ENCODE assay signal across 14 cellular contexts in genomic region chr2:228542277-228542676, GRCh38.
DNase-seq lines count a peak whose midpoint lies in the region; ATAC-seq, FAIRE-seq and TF ChIP-seq lines count a peak whose summit lies in the region.
"Had no signal": no experiment of that assay in that cellular context is flagged by ENCODE, and none has a peak within 500 bp of the region (broad histone marks: within the 10 kb centered on the region; RNA-seq: fewer than 3 reads in every experiment).

No MANE protein-coding gene starts in this region.

- H3K27ac Mint-ChIP-seq in MCF 10A (ENCODE audit: low read depth, unreplicated experiment): no peak overlapping the region
- H3K27ac Mint-ChIP-seq: IgD-negative memory B cell had no signal

- no peaks in the 10 kb centered on the region for H3K9me3 Mint-ChIP-seq in MCF 10A (ENCODE audit: unreplicated experiment)

- no peaks in the 10 kb centered on the region for H3K9me1 ChIP-seq in keratinocyte (ENCODE audit: control insufficient read depth, extremely low read depth, insufficient read depth, low read length)

- TSS peak; percentile 36 for BruUV-seq in MCF 10A (replicated peaks; lab: Mats Ljungman, UMichigan)

- H3K36me3 ChIP-seq in breast epithelium (no peaks in the 10 kb centered on the region), RWPE2 (ENCODE audit: low read depth) (no peaks in the 10 kb centered on the region), keratinocyte (ENCODE audit: control insufficient read depth in 2 of 2, extremely low read depth in 1 of 2, insufficient read depth in 2 of 2, low read length in 2 of 2) (no peaks in the 10 kb centered on the region), Karpas-422 (ENCODE audit: insufficient read depth, low read length) (peaks cover 7% of the 10 kb centered on the region; the same call in 1 of the 2 replicates), SJCRH30 (no peaks in the 10 kb centered on the region)
- H3K36me3 ChIP-seq: BLaER1 had no signal

- H3K36me3 Mint-ChIP-seq in MCF 10A (ENCODE audit: insufficient read depth, unreplicated experiment): no peaks in the 10 kb centered on the region
- H3K36me3 Mint-ChIP-seq: IgD-negative memory B cell had no signal

- H2AFZ ChIP-seq in keratinocyte (ENCODE audit: control insufficient read depth, low read length) (no peak overlapping the region), Karpas-422 (ENCODE audit: low read length) (no peak overlapping the region)

- H3K27me3 Mint-ChIP-seq in MCF 10A (ENCODE audit: insufficient read depth, unreplicated experiment): no peaks in the 10 kb centered on the region
- H3K27me3 Mint-ChIP-seq: IgD-negative memory B cell had no signal

- CTCF ChIA-PET in MCF 10A (lab: Yijun Ruan, JAX): interaction anchor here (1.2 kb wide), 1 partner anchor 223 kb away, joined by 4 read pairs; no protein-coding TSS in a partner anchor

- dilution Hi-C loops in keratinocyte (cut with MboI; ENCODE audit: extremely low pct_ligation_motif_present, low sequenced_read_pairs): no loop called here

- no peaks in the 10 kb centered on the region for H4K20me1 ChIP-seq in keratinocyte (ENCODE audit: control insufficient read depth, extremely low read depth, insufficient read depth, low read length)
- no peaks in the 10 kb centered on the region for H4K20me1 ChIP-seq in Karpas-422 (ENCODE audit: insufficient read depth, low read depth, low read length)
- H4K20me1 ChIP-seq: BLaER1 had no signal

- intact Hi-C loops in MCF 10A (cut with micrococcal nuclease) (no loop called here), breast epithelium (cut with DNase I; ENCODE audit: low total_unique reads) (no loop called here)

- H3K9me2 ChIP-seq in Karpas-422 (replicated peaks; ENCODE audit: insufficient read depth, low read length): no peaks in the 10 kb centered on the region

- peak; percentile 9 for FAIRE-seq in keratinocyte (lab: Jason Lieb, UNC)

- H3K4me1 ChIP-seq in breast epithelium (no peaks in the 10 kb centered on the region), RWPE2 (ENCODE audit: insufficient read depth, poor library complexity, severe bottlenecking) (peaks cover 23% of the 10 kb centered on the region), keratinocyte (ENCODE audit: control insufficient read depth, extremely low read depth, insufficient read depth, low read length) (peaks cover 18% of the 10 kb centered on the region), Karpas-422 (ENCODE audit: low read length) (no peaks in the 10 kb centered on the region), SJCRH30 (no peaks in the 10 kb centered on the region)
- H3K4me1 ChIP-seq: BLaER1 had no signal

- H3K27me3 ChIP-seq in breast epithelium (no peaks in the 10 kb centered on the region), RWPE2 (ENCODE audit: insufficient read depth, poor library complexity, severe bottlenecking) (no peaks in the 10 kb centered on the region), keratinocyte (ENCODE audit: control insufficient read depth, extremely low read depth, insufficient read depth, low read length) (no peaks in the 10 kb centered on the region), Karpas-422 (ENCODE audit: low read length) (peaks cover 1% of the 10 kb centered on the region; the same call in 1 of the 2 replicates), SJCRH30 (no peaks in the 10 kb centered on the region)
- H3K27me3 ChIP-seq: BLaER1 had no signal

- no peak overlapping the region for H3K27ac ChIP-seq in breast epithelium
- H3K27ac ChIP-seq in RWPE2 (ENCODE audit: poor library complexity, severe bottlenecking): peak overlapping the region; percentile 69
- no peak overlapping the region for H3K27ac ChIP-seq in keratinocyte (ENCODE audit: control insufficient read depth, insufficient read depth, low read length)
- no peak overlapping the region for H3K27ac ChIP-seq in Karpas-422 (ENCODE audit: low read length)
- H3K27ac ChIP-seq in SJCRH30: no peak overlapping the region
- H3K27ac ChIP-seq: BLaER1, HL-60 had no signal

- TF ChIP-seq POLR2A in breast epithelium (IDR thresholded peaks at IDR 0.05): no peak

- H3K4me1 Mint-ChIP-seq in MCF 10A (ENCODE audit: insufficient read depth, unreplicated experiment): peaks cover 12% of the 10 kb centered on the region
- H3K4me1 Mint-ChIP-seq: IgD-negative memory B cell had no signal

- H3K4me3 Mint-ChIP-seq in MCF 10A (ENCODE audit: unreplicated experiment): no peak overlapping the region
- H3K4me3 Mint-ChIP-seq: IgD-negative memory B cell had no signal

- no peak for ATAC-seq in RWPE2 (ENCODE audit: low read depth)

- no peaks in the 10 kb centered on the region for H3K79me2 ChIP-seq in keratinocyte (ENCODE audit: control insufficient read depth, insufficient read depth, low read length)
- H3K79me2 ChIP-seq in Karpas-422 (ENCODE audit: low read length): no peaks in the 10 kb centered on the region

- DNase-seq in MCF 10A (ENCODE audit: unreplicated experiment): no peak
- DNase-seq in breast epithelium (ENCODE audit: low spot score in 2 of 2): no peak
- DNase-seq in RWPE2 (ENCODE audit: low spot score): no peak
- no peak for DNase-seq in keratinocyte (ENCODE audit: low read depth, low spot score)
- no peak for DNase-seq in Karpas-422
- no peak for DNase-seq in islet precursor cell
- no peak for DNase-seq in SJCRH30
- DNase-seq: 8988T, AML-193, Calu3, DMS 273 treated with DMSO at 0.1 percent for 48 hours had no signal

- H3K9ac ChIP-seq in keratinocyte (ENCODE audit: control insufficient read depth, extremely low read depth, insufficient read depth, low read length) (no peak overlapping the region), Karpas-422 (ENCODE audit: low read length) (no peak overlapping the region)
- H3K9ac ChIP-seq: BLaER1 had no signal

- TF ChIP-seq CTCF in MCF 10A (IDR thresholded peaks at IDR 0.05; ENCODE audit: unreplicated experiment): no peak
- no peak for TF ChIP-seq CTCF in breast epithelium (IDR thresholded peaks at IDR 0.05)
- no peak for TF ChIP-seq CTCF in RWPE2 (IDR thresholded peaks at IDR 0.05; ENCODE audit: poor library complexity, severe bottlenecking)
- no peak for TF ChIP-seq CTCF in keratinocyte (optimal IDR thresholded peaks at IDR 0.05 in 1 of 3, IDR thresholded peaks at IDR 0.05 in 1 of 3, conservative IDR thresholded peaks at IDR 0.05 in 1 of 3; ENCODE audit: extremely low read depth in 1 of 3, insufficient read depth in 2 of 3, low read length in 3 of 3)

- no peak overlapping the region for H3K4me3 ChIP-seq in breast epithelium
- H3K4me3 ChIP-seq in RWPE2 (ENCODE audit: severe bottlenecking): no peak overlapping the region
- H3K4me3 ChIP-seq in keratinocyte (ENCODE audit: control insufficient read depth in 2 of 3, extremely low read depth in 1 of 3, insufficient read depth in 2 of 3, low read depth in 1 of 3, low read length in 3 of 3): no peak overlapping the region
- H3K4me3 ChIP-seq in Karpas-422 (ENCODE audit: low read length): no peak overlapping the region
- H3K4me3 ChIP-seq in SJCRH30: no peak overlapping the region
- H3K4me3 ChIP-seq: BLaER1 had no signal

- H3K9me3 ChIP-seq in breast epithelium (peaks cover 0 to 21% of the 10 kb centered on the region in 2 donors), RWPE2 (ENCODE audit: severe bottlenecking) (no peaks in the 10 kb centered on the region), keratinocyte (ENCODE audit: control insufficient read depth, low read depth, low read length) (peaks cover 3% of the 10 kb centered on the region), Karpas-422 (ENCODE audit: low read length) (peaks cover 8% of the 10 kb centered on the region), SJCRH30 (replicated peaks) (no peaks in the 10 kb centered on the region)

- H3K4me2 ChIP-seq in keratinocyte (ENCODE audit: control insufficient read depth, extremely low read depth, insufficient read depth, low read depth, low read length) (no peak overlapping the region), Karpas-422 (ENCODE audit: low read depth, low read length, poor library complexity, severe bottlenecking) (no peak overlapping the region)
- H3K4me2 ChIP-seq: BLaER1 had no signal

- POLR2A ChIA-PET in MCF 10A (lab: Yijun Ruan, JAX): interaction anchor here (0.6 kb wide), 1 partner anchor 8 kb away, joined by 3 read pairs; no protein-coding TSS in a partner anchor
